In the genomic region with DNA sequence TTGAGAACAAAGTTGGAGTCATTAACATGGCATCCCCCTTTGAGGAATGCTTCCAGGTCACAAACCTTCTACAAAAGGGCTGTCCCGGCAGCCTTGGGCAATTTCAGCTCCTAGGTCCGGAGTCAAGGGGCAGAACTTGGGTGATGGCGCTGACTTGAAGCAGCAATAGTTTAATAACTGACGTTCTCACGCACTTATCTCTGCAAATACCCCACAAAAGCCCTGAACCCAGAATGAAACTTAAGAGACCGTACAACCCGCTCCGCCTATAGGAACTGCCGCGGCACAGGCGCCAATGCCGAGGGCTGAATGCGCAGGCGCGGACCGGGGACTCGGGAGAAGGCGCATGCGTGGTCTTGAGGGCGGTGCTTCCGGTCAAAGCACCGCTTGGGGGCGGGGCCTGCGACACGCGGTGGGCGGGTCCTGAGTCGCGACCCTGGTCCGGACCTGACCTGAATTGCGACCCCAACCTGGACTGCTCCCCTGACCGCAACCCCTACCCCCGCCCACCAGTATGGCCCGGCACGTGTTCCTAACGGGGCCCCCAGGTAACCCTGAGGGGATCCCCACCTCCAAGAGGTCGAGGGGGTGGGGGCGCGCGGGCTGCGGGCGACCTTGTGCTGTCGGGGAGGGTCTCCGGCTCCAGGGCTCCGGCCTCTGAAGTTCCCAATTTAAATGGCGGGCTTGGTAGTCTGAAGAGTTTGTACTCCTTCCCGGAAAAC, we compare ENCODE assay signal across 8 cellular contexts. TPM values are rescaled to one million over a fixed set of nuclear protein-coding genes. Genes with fewer than 3 reads are reported as not detected.
A peak's percentile ranks its signal among the peaks of the same experiment; 100 is the strongest.
DNase-seq lines count a peak whose midpoint lies in the region; ATAC-seq and TF ChIP-seq lines count a peak whose summit lies in the region.

A gene with protein sequence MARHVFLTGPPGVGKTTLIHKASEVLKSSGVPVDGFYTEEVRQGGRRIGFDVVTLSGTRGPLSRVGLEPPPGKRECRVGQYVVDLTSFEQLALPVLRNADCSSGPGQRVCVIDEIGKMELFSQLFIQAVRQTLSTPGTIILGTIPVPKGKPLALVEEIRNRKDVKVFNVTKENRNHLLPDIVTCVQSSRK (plus strand): TSS at position 415 of the 722 bp plus-strand sequence. CDS start 100 bp downstream, at position 515.

- no peaks in the 10 kb centered on the region for H3K9me3 ChIP-seq in RWPE2 (ENCODE audit: severe bottlenecking)

- H3K4me3 Mint-ChIP-seq in GM23338, result peak within 1 kb of the TSS; percentile 98
- H3K4me3 Mint-ChIP-seq in activated T-helper 2 cell treated with anti-CD3 and anti-CD28 coated beads, Interferon-gamma antibody, Interleukin-2, Interleukin-4, amounts not matched to agents 10 μg/mL and 5 μg/mL and 100 μg/mL, durations not matched to agents 14 hours and 24 hours and 36 hours (ENCODE audit: low read depth), result peak within 1 kb of the TSS; percentile 91
- peak within 1 kb of the TSS; percentile 97 for H3K4me3 Mint-ChIP-seq in natural killer cell treated with Interleukin-12 subunit alpha and Interleukin-12 subunit beta and Interleukin-15 and Interleukin-18, amount 100 ng/mL, for 72 hours

- intact Hi-C loops in activated T-helper 2 cell treated with anti-CD3 and anti-CD28 coated beads, Interferon-gamma antibody, Interleukin-2, Interleukin-4, amounts not matched to agents 10 μg/mL and 5 μg/mL and 100 μg/mL, durations not matched to agents 14 hours and 24 hours and 36 hours (cut with micrococcal nuclease), result loop anchor here (1.0 to 5.0 kb wide), 5 partner anchors 26 to 320 kb away; partner anchors contain the start of genes MAP10 and SIPA1L2

- peaks cover 40% of the 10 kb centered on the region for H3K4me1 Mint-ChIP-seq in GM23338
- H3K4me1 Mint-ChIP-seq in activated T-helper 2 cell treated with anti-CD3 and anti-CD28 coated beads, Interferon-gamma antibody, Interleukin-2, Interleukin-4, amounts not matched to agents 10 μg/mL and 5 μg/mL and 100 μg/mL, durations not matched to agents 14 hours and 24 hours and 36 hours (ENCODE audit: low read depth), result peaks cover 37% of the 10 kb centered on the region
- peaks cover 46 to 49% of the 10 kb centered on the region in 2 donors for H3K4me1 Mint-ChIP-seq in natural killer cell treated with Interleukin-12 subunit alpha and Interleukin-12 subunit beta and Interleukin-15 and Interleukin-18, amount 100 ng/mL, for 72 hours (ENCODE audit: low read depth in 2 of 2)

- H3K27me3 Mint-ChIP-seq in GM23338 (ENCODE audit: insufficient read depth, low read depth, poor library complexity), result peaks cover 21% of the 10 kb centered on the region
- H3K27me3 Mint-ChIP-seq in activated T-helper 2 cell treated with anti-CD3 and anti-CD28 coated beads, Interferon-gamma antibody, Interleukin-2, Interleukin-4, amounts not matched to agents 10 μg/mL and 5 μg/mL and 100 μg/mL, durations not matched to agents 14 hours and 24 hours and 36 hours (ENCODE audit: low read depth), result no peaks in the 10 kb centered on the region
- no peaks in the 10 kb centered on the region for H3K27me3 Mint-ChIP-seq in natural killer cell treated with Interleukin-12 subunit alpha and Interleukin-12 subunit beta and Interleukin-15 and Interleukin-18, amount 100 ng/mL, for 72 hours

- H3K4me3 ChIP-seq in GM23338 (peak within 1 kb of the TSS; percentile 90), RWPE2 (ENCODE audit: severe bottlenecking) (peak within 1 kb of the TSS; percentile 60)

- DNase-seq in Daoy (ENCODE audit: low read depth) (peak; percentile 98), GM23338 (ENCODE audit: low spot score) (peak; percentile 97), LHCN-M2 (ENCODE audit: low read depth) (peak; percentile 88), RWPE2 (ENCODE audit: low spot score) (peak; percentile 83), fibroblast of peridontal ligament (ENCODE audit: extremely low read depth) (peak; percentile 91)
- DNase-seq in activated T-helper 2 cell treated with anti-CD3 and anti-CD28 coated beads, Interferon-gamma antibody, Interleukin-2, Interleukin-4, amounts not matched to agents 10 μg/mL and 5 μg/mL and 100 μg/mL, durations not matched to agents 14 hours and 24 hours and 36 hours (ENCODE audit: low spot score), result peak; percentile 92
- DNase-seq in natural killer cell treated with Interleukin-12 subunit alpha and Interleukin-12 subunit beta and Interleukin-15 and Interleukin-18, amount 100 ng/mL, for 72 hours (ENCODE audit: low spot score), result peak; percentile 96
- DNase-seq in stimulated activated naive CD8-positive, alpha-beta T cell treated with anti-CD3 and anti-CD28 coated beads, Interleukin-15, Interleukin-2, amounts not matched to agents 100 U/mL and 50 U/mL, for 24 hours, result peak; percentile 98

- no peak for TF ChIP-seq CTCF in GM23338 (conservative IDR thresholded peaks at IDR 0.05; ENCODE audit: low read depth in 2 of 2)
- TF ChIP-seq CTCF in RWPE2 (IDR thresholded peaks at IDR 0.05; ENCODE audit: poor library complexity, severe bottlenecking), result no peak

- peak; percentile 82 for ATAC-seq in GM23338
- peak; percentile 71 for ATAC-seq in RWPE2 (ENCODE audit: low read depth)
- ATAC-seq in natural killer cell treated with Interleukin-12 subunit alpha and Interleukin-12 subunit beta and Interleukin-15 and Interleukin-18, amount 100 ng/mL, for 72 hours, result peak; percentile 93
- ATAC-seq in stimulated activated naive CD8-positive, alpha-beta T cell treated with anti-CD3 and anti-CD28 coated beads, Interleukin-15, Interleukin-2, amounts not matched to agents 100 U/mL and 50 U/mL, for 24 hours, result peak; percentile 85

- H4K20me1 ChIP-seq in GM23338 (replicated peaks; ENCODE audit: insufficient read depth), result peaks cover 7% of the 10 kb centered on the region; the same call in 1 of the 2 replicates

- H3K9me2 ChIP-seq in GM23338 (ENCODE audit: insufficient read depth), result 0 out of 2 replicates have a peak, but pooled peaks cover 3% of the 10 kb centered on the region

- H3K27ac ChIP-seq in GM23338 (ENCODE audit: low read depth), result peak within 1 kb of the TSS; percentile 76; the same call in 1 of the 2 replicates
- H3K27ac ChIP-seq in RWPE2 (ENCODE audit: poor library complexity, severe bottlenecking), result peak within 1 kb of the TSS; percentile 45

- H3K36me3 Mint-ChIP-seq in GM23338 (ENCODE audit: low read depth), result peaks cover 11% of the 10 kb centered on the region; the same call in 2 of the 3 replicates
- peaks cover 16% of the 10 kb centered on the region for H3K36me3 Mint-ChIP-seq in activated T-helper 2 cell treated with anti-CD3 and anti-CD28 coated beads, Interferon-gamma antibody, Interleukin-2, Interleukin-4, amounts not matched to agents 10 μg/mL and 5 μg/mL and 100 μg/mL, durations not matched to agents 14 hours and 24 hours and 36 hours (ENCODE audit: low read depth)
- peaks cover 6% of the 10 kb centered on the region for H3K36me3 Mint-ChIP-seq in natural killer cell treated with Interleukin-12 subunit alpha and Interleukin-12 subunit beta and Interleukin-15 and Interleukin-18, amount 100 ng/mL, for 72 hours

- no peaks in the 10 kb centered on the region for H3K36me3 ChIP-seq in GM23338 (ENCODE audit: insufficient read depth)
- no peaks in the 10 kb centered on the region for H3K36me3 ChIP-seq in RWPE2 (ENCODE audit: low read depth)

- H3K27me3 ChIP-seq in GM23338 (ENCODE audit: insufficient read depth), result no peaks in the 10 kb centered on the region
- H3K27me3 ChIP-seq in RWPE2 (ENCODE audit: insufficient read depth, poor library complexity, severe bottlenecking), result no peaks in the 10 kb centered on the region

- H3K9me3 Mint-ChIP-seq in GM23338, result no peaks in the 10 kb centered on the region
- H3K9me3 Mint-ChIP-seq in activated T-helper 2 cell treated with anti-CD3 and anti-CD28 coated beads, Interferon-gamma antibody, Interleukin-2, Interleukin-4, amounts not matched to agents 10 μg/mL and 5 μg/mL and 100 μg/mL, durations not matched to agents 14 hours and 24 hours and 36 hours, result no peaks in the 10 kb centered on the region
- no peaks in the 10 kb centered on the region for H3K9me3 Mint-ChIP-seq in natural killer cell treated with Interleukin-12 subunit alpha and Interleukin-12 subunit beta and Interleukin-15 and Interleukin-18, amount 100 ng/mL, for 72 hours

- peak within 1 kb of the TSS; percentile 78; the same call in 1 of the 2 replicates for H2AFZ ChIP-seq in GM23338

- H3K4me2 ChIP-seq in GM23338, result peak within 1 kb of the TSS; percentile 70

- H3F3A ChIP-seq in GM23338 (replicated peaks; ENCODE audit: low read depth), result no peaks in the 10 kb centered on the region

- peaks cover 45% of the 10 kb centered on the region for H3K79me2 ChIP-seq in GM23338 (replicated peaks; ENCODE audit: insufficient read depth)

- H3K4me1 ChIP-seq in GM23338 (ENCODE audit: insufficient read depth) (peaks cover 23% of the 10 kb centered on the region), RWPE2 (ENCODE audit: insufficient read depth, poor library complexity, severe bottlenecking) (peaks cover 12% of the 10 kb centered on the region)

- H3K27ac Mint-ChIP-seq in GM23338, result peak within 1 kb of the TSS; percentile 99
- peak within 1 kb of the TSS; percentile 88 for H3K27ac Mint-ChIP-seq in activated T-helper 2 cell treated with anti-CD3 and anti-CD28 coated beads, Interferon-gamma antibody, Interleukin-2, Interleukin-4, amounts not matched to agents 10 μg/mL and 5 μg/mL and 100 μg/mL, durations not matched to agents 14 hours and 24 hours and 36 hours
- H3K27ac Mint-ChIP-seq in natural killer cell treated with Interleukin-12 subunit alpha and Interleukin-12 subunit beta and Interleukin-15 and Interleukin-18, amount 100 ng/mL, for 72 hours, result peak within 1 kb of the TSS; percentile 93 to 98

TF ChIP-seq in GM23338, 12 proteins besides CTCF, POLR2A, EP300 and RAD21 (continues in another document):
- no peak; the same call in 1 of the 2 replicates for TF ChIP-seq ETS1 (IDR thresholded peaks at IDR 0.05)
- TF ChIP-seq ZNF114 (CRISPR knock-in tag; IDR thresholded peaks at IDR 0.05), result no peak
- peak; percentile 79 for TF ChIP-seq POLR2AphosphoS5 (IDR thresholded peaks at IDR 0.05; ENCODE audit: low read depth)

RNA-seq across cellular contexts. Expression of the gene that starts here (rescaled TPM):
- 31.0 and 60.5 TPM in 2 replicates for total RNA-seq in Daoy (2014; rRNA removed; shearing (Covaris generic))
- total RNA-seq in GM23338 (2014; rRNA removed; shearing (Covaris generic)), result 64.1 and 80.7 TPM in 2 replicates
- polyA plus RNA-seq in GM23338 (2016; fragmentation: Nextera tagmentation; extraction: Ambion mirVana), result 150 TPM in 2 replicates
- total RNA-seq in LHCN-M2 (2014; rRNA removed), result 35.5 and 38.1 TPM in 2 replicates
- polyA plus RNA-seq in LHCN-M2 (2012), result 56.6 TPM
- 34.6 and 38.1 TPM in 2 replicates for total RNA-seq in activated T-helper 2 cell treated with anti-CD3 and anti-CD28 coated beads, Interferon-gamma antibody, Interleukin-2, Interleukin-4, amounts not matched to agents 10 μg/mL and 5 μg/mL and 100 μg/mL, durations not matched to agents 14 hours and 24 hours and 36 hours
- 10 to 100 TPM; 27.4 to 41.6 TPM for total RNA-seq in natural killer cell treated with Interleukin-12 subunit alpha and Interleukin-12 subunit beta and Interleukin-15 and Interleukin-18, amount 100 ng/mL, for 72 hours

Comparison
In these comparisons a context has a peak if more than half of its experiments do, and no peak if none do; other contexts are left out.
1. Peak in every context shown above with its lines: DNase-seq, ATAC-seq, H3K4me3 ChIP-seq and H3K27ac ChIP-seq.